In the genomic region with DNA sequence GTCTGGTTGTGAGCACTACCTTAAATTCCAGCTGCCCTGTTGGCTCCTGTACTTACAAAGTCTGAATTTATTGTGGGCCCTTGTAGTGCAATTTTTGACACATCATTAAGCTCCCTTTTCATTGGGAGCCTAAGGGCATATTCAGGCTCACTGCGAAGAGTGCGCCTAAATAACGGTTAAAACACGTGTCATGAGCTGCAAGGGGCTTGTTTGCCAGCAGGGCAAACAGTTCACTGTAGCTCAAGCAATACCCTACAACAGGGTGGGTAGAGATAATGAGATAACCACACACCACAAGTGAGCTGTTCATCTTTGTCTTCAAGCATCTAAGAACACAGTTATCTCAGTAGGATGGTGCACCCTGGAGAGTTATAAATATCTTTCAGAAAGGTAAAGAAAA, we compare ENCODE assay signal across 19 cellular contexts.
A peak's percentile ranks its signal among the peaks of the same experiment; 100 is the strongest.
DNase-seq lines count a peak whose midpoint lies in the region; ATAC-seq and TF ChIP-seq lines count a peak whose summit lies in the region.
"Had no signal": no experiment of that assay in that cellular context is flagged by ENCODE, and none has a peak within 500 bp of the region (broad histone marks: within the 10 kb centered on the region; RNA-seq: fewer than 3 reads in every experiment).

No MANE protein-coding gene starts in this region.

- H3K27me3 Mint-ChIP-seq in WTC11 (ENCODE audit: low read depth) (no peaks in the 10 kb centered on the region), neural progenitor cell (ENCODE audit: insufficient read depth, low read depth) (peaks cover 3% of the 10 kb centered on the region)
- H3K27me3 Mint-ChIP-seq: CD4-positive, CD25-positive, alpha-beta regulatory T cell had no signal

- H3K4me3 Mint-ChIP-seq in WTC11 (no peak overlapping the region), neural progenitor cell (no peak overlapping the region)
- H3K4me3 Mint-ChIP-seq: CD4-positive, CD25-positive, alpha-beta regulatory T cell had no signal

- H3K79me2 ChIP-seq in neural progenitor cell (ENCODE audit: low read depth): no peaks in the 10 kb centered on the region

- H3K4me1 Mint-ChIP-seq in WTC11 (peaks cover 15% of the 10 kb centered on the region), neural progenitor cell (no peaks in the 10 kb centered on the region)

- no peaks in the 10 kb centered on the region for H3K9me3 ChIP-seq in KOPT-K1 (ENCODE audit: insufficient read depth, low read length, poor library complexity, severe bottlenecking)
- H3K9me3 ChIP-seq in neural progenitor cell (ENCODE audit: low read depth): no peaks in the 10 kb centered on the region
- H3K9me3 ChIP-seq: SK-N-SH had no signal

- peak overlapping the region; percentile 89 for H3K27ac ChIP-seq in KOPT-K1 (ENCODE audit: low read depth, low read length, poor library complexity, severe bottlenecking)
- H3K27ac ChIP-seq in neural progenitor cell: no peak overlapping the region
- no peak overlapping the region for H3K27ac ChIP-seq in foreskin keratinocyte
- H3K27ac ChIP-seq: KMS-11 had no signal

- H3K9me3 Mint-ChIP-seq in WTC11 (peaks cover 5% of the 10 kb centered on the region), neural progenitor cell (no peaks in the 10 kb centered on the region)

- H4K20me1 ChIP-seq in neural progenitor cell (ENCODE audit: low read depth): no peaks in the 10 kb centered on the region

- no peak overlapping the region for H3K27ac Mint-ChIP-seq in WTC11
- no peak overlapping the region for H3K27ac Mint-ChIP-seq in neural progenitor cell
- H3K27ac Mint-ChIP-seq: CD4-positive, CD25-positive, alpha-beta regulatory T cell had no signal

- H2AFZ ChIP-seq in neural progenitor cell (replicated peaks): no peak overlapping the region

- H3K4me3 ChIP-seq in neural progenitor cell: no peak overlapping the region

- H3K4me1 ChIP-seq in neural progenitor cell (no peaks in the 10 kb centered on the region), foreskin keratinocyte (no peaks in the 10 kb centered on the region)

- H3K27me3 ChIP-seq in neural progenitor cell: no peaks in the 10 kb centered on the region
- H3K27me3 ChIP-seq in foreskin keratinocyte: no peaks in the 10 kb centered on the region

- no peak overlapping the region for H3K4me2 ChIP-seq in neural progenitor cell
- H3K4me2 ChIP-seq: KMS-11, SK-N-SH had no signal

- ATAC-seq in WTC11 (peak; percentile 66), foreskin keratinocyte (no peak)
- ATAC-seq: Panc1 had no signal

- H3K9ac ChIP-seq in neural progenitor cell: no peak overlapping the region
- H3K9ac ChIP-seq: KMS-11, SK-N-SH had no signal

- H3K36me3 Mint-ChIP-seq in WTC11: no peaks in the 10 kb centered on the region
- H3K36me3 Mint-ChIP-seq in neural progenitor cell: peaks cover 2% of the 10 kb centered on the region
- H3K36me3 Mint-ChIP-seq: CD4-positive, CD25-positive, alpha-beta regulatory T cell had no signal

- H3K36me3 ChIP-seq in KOPT-K1 (ENCODE audit: insufficient read depth, low read length): no peaks in the 10 kb centered on the region
- H3K36me3 ChIP-seq in neural progenitor cell: no peaks in the 10 kb centered on the region

- no peak for TF ChIP-seq CTCF in WTC11 (IDR thresholded peaks at IDR 0.05)
- peak; percentile 8 for TF ChIP-seq CTCF in neural progenitor cell (IDR thresholded peaks at IDR 0.05)
- no peak for TF ChIP-seq CTCF in foreskin keratinocyte (conservative IDR thresholded peaks at IDR 0.05)

- POLR2A ChIA-PET in WTC11 (lab: Charles Lee): no interaction called here

- CTCF ChIA-PET in WTC11 (lab: Charles Lee): interaction anchor here (0.5 to 2.3 kb wide), 13 partner anchors 9 to 938 kb away, joined by 3 to 13 read pairs (median 4); no protein-coding TSS in a partner anchor

- H3F3A ChIP-seq in neural progenitor cell (ENCODE audit: low read depth): no peaks in the 10 kb centered on the region

- peak; percentile 12 for DNase-seq in NCI-H2227 (lab: John Stamatoyannopoulos, UW; ENCODE audit: unreplicated experiment)
- no peak for DNase-seq in NCI-H2227 treated with DMSO at 0.1 percent for 48 hours (lab: John Stamatoyannopoulos, UW)
- DNase-seq in WTC11 (ENCODE audit: low spot score): no peak
- no peak for DNase-seq in neural progenitor cell (ENCODE audit: low spot score)
- no peak for DNase-seq in stimulated activated CD4-positive, alpha-beta T cell treated with anti-CD3 and anti-CD28 coated beads, Interleukin-2, amount 100 ng/mL, for 24 hours
- DNase-seq in foreskin keratinocyte: no peak
- no peak for DNase-seq in 8988T
- DNase-seq: AML-193; Calu3; CD4-positive, CD25-positive, alpha-beta regulatory T cell; GOT3; MM.1S; NCI-H1694; NCI-H526 treated with DMSO at 0.1 percent for 48 hours; Right ventricle myocardium superior; SK-N-SH had no signal

TF ChIP-seq in WTC11, 78 proteins besides CTCF, POLR2A, EP300 and RAD21:
- TF ChIP-seq, protein P1, sequence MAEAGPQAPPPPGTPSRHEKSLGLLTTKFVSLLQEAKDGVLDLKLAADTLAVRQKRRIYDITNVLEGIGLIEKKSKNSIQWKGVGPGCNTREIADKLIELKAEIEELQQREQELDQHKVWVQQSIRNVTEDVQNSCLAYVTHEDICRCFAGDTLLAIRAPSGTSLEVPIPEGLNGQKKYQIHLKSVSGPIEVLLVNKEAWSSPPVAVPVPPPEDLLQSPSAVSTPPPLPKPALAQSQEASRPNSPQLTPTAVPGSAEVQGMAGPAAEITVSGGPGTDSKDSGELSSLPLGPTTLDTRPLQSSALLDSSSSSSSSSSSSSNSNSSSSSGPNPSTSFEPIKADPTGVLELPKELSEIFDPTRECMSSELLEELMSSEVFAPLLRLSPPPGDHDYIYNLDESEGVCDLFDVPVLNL (CRISPR knock-in tag; IDR thresholded peaks at IDR 0.05; ENCODE audit: borderline replicate concordance, low read depth): no peak
- TF ChIP-seq GABPB1 (CRISPR knock-in tag; IDR thresholded peaks at IDR 0.05): no peak
- TF ChIP-seq ZNF317 (CRISPR knock-in tag; IDR thresholded peaks at IDR 0.05; ENCODE audit: borderline replicate concordance, low read depth): no peak
- TF ChIP-seq SMAD4 (CRISPR knock-in tag; IDR thresholded peaks at IDR 0.05): no peak
- TF ChIP-seq TEAD1 (CRISPR knock-in tag; IDR thresholded peaks at IDR 0.05): no peak
- no peak for TF ChIP-seq ZNF121 (CRISPR knock-in tag; IDR thresholded peaks at IDR 0.05)
- TF ChIP-seq NFE2L1 (CRISPR knock-in tag; IDR thresholded peaks at IDR 0.05): no peak
